Comparison of ENCODE assay signal across 1 cellular context in the genomic region with DNA sequence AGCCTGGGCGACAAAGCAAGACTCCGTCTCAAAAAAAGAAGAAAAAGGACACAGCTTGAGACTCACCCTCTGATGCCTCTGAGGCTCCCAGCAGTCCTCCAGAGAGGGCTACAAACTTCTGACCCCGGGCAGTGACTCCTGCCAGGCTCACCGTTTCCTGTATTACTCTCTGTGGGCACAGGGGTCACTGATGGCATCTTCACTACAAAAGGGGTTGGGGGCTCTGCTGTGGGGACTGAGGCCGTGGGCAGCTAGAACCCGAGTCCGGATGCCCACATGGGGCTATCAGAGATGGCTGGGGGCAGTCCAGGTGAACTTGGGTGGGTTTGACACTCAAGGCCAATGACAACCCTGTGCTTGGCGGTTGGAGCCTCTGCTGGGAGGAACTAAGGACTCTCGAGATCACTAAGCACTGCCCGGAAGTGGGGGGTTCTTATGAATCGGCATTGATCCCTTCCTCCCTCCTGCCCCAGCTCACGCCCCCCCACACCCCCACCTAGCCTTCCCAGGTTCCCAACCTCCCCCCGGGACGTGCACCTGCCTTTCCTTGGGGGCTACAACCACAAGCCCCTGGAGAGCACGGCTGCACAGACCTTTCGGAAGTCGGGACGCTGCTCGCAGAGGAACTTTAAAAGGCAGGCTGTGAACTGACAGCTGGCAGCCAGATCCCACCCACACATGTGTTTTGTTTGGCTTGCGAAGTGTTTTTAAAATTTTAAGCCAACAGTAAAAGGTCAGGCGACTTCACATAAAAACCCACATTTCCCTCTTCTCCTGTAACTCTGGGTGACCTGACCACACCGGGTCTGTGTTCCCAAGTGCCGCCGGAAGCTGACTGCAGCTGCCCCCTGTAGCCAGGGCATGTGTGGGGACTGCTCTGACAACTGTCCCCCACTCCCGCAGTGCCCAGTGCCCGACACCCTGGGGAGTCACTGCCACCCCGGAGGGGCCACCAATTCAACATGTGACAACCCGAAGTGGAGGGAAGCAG.
A peak's percentile ranks its signal among the peaks of the same experiment; 100 is the strongest.
TF ChIP-seq lines count a peak whose summit lies in the region.

No MANE protein-coding gene starts in this region.

TF ChIP-seq in GM12878, 131 proteins besides CTCF, POLR2A, EP300 and RAD21 (continued from another document):
- TF ChIP-seq, protein P1, sequence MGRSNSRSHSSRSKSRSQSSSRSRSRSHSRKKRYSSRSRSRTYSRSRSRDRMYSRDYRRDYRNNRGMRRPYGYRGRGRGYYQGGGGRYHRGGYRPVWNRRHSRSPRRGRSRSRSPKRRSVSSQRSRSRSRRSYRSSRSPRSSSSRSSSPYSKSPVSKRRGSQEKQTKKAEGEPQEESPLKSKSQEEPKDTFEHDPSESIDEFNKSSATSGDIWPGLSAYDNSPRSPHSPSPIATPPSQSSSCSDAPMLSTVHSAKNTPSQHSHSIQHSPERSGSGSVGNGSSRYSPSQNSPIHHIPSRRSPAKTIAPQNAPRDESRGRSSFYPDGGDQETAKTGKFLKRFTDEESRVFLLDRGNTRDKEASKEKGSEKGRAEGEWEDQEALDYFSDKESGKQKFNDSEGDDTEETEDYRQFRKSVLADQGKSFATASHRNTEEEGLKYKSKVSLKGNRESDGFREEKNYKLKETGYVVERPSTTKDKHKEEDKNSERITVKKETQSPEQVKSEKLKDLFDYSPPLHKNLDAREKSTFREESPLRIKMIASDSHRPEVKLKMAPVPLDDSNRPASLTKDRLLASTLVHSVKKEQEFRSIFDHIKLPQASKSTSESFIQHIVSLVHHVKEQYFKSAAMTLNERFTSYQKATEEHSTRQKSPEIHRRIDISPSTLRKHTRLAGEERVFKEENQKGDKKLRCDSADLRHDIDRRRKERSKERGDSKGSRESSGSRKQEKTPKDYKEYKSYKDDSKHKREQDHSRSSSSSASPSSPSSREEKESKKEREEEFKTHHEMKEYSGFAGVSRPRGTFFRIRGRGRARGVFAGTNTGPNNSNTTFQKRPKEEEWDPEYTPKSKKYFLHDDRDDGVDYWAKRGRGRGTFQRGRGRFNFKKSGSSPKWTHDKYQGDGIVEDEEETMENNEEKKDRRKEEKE (IDR thresholded peaks at IDR 0.05), result no peak
- no peak for TF ChIP-seq ZZZ3 (IDR thresholded peaks at IDR 0.05; ENCODE audit: control insufficient read depth, insufficient read length, low read depth)
- peak; percentile 48; the same call in 1 of the 2 replicates for TF ChIP-seq TCF3 (IDR thresholded peaks at IDR 0.05; ENCODE audit: borderline replicate concordance, insufficient read depth, low read depth, low read length)
- TF ChIP-seq SUPT20H (IDR thresholded peaks at IDR 0.05; ENCODE audit: borderline replicate concordance, control insufficient read depth, low read depth, low read length), result no peak
- TF ChIP-seq PAX8 (IDR thresholded peaks at IDR 0.05), result no peak
- TF ChIP-seq, protein P2, sequence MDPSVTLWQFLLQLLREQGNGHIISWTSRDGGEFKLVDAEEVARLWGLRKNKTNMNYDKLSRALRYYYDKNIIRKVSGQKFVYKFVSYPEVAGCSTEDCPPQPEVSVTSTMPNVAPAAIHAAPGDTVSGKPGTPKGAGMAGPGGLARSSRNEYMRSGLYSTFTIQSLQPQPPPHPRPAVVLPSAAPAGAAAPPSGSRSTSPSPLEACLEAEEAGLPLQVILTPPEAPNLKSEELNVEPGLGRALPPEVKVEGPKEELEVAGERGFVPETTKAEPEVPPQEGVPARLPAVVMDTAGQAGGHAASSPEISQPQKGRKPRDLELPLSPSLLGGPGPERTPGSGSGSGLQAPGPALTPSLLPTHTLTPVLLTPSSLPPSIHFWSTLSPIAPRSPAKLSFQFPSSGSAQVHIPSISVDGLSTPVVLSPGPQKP (IDR thresholded peaks at IDR 0.05; ENCODE audit: low read depth, low read length), result 0 out of 2 replicates have a peak, but pooled peaks have one; percentile 13
- TF ChIP-seq ATF7 (IDR thresholded peaks at IDR 0.05; ENCODE audit: low read depth), result 0 out of 2 replicates have a peak, but pooled peaks have one; percentile 37
- no peak for TF ChIP-seq CBX3 (IDR thresholded peaks at IDR 0.05; ENCODE audit: borderline replicate concordance, low read depth)
- TF ChIP-seq, protein P3, sequence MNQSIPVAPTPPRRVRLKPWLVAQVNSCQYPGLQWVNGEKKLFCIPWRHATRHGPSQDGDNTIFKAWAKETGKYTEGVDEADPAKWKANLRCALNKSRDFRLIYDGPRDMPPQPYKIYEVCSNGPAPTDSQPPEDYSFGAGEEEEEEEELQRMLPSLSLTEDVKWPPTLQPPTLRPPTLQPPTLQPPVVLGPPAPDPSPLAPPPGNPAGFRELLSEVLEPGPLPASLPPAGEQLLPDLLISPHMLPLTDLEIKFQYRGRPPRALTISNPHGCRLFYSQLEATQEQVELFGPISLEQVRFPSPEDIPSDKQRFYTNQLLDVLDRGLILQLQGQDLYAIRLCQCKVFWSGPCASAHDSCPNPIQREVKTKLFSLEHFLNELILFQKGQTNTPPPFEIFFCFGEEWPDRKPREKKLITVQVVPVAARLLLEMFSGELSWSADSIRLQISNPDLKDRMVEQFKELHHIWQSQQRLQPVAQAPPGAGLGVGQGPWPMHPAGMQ (IDR thresholded peaks at IDR 0.05; ENCODE audit: borderline replicate concordance), result no peak
- TF ChIP-seq, protein P4, sequence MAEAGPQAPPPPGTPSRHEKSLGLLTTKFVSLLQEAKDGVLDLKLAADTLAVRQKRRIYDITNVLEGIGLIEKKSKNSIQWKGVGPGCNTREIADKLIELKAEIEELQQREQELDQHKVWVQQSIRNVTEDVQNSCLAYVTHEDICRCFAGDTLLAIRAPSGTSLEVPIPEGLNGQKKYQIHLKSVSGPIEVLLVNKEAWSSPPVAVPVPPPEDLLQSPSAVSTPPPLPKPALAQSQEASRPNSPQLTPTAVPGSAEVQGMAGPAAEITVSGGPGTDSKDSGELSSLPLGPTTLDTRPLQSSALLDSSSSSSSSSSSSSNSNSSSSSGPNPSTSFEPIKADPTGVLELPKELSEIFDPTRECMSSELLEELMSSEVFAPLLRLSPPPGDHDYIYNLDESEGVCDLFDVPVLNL (IDR thresholded peaks at IDR 0.05; ENCODE audit: low read depth, low read length), result no peak
- no peak for TF ChIP-seq HDAC2 (IDR thresholded peaks at IDR 0.05)
- TF ChIP-seq ZNF622 (IDR thresholded peaks at IDR 0.05), result no peak
- no peak for TF ChIP-seq BACH1 (IDR thresholded peaks at IDR 0.05; ENCODE audit: borderline replicate concordance)
- no peak for TF ChIP-seq NFYA (IDR thresholded peaks at IDR 0.05; ENCODE audit: borderline replicate concordance, low read depth, low read length)
- no peak for TF ChIP-seq TAF1 (IDR thresholded peaks at IDR 0.05; ENCODE audit: borderline replicate concordance, low read depth, low read length)
- no peak for TF ChIP-seq SREBF2 (IDR thresholded peaks at IDR 0.05; ENCODE audit: low read length)
- peak; percentile 93 for TF ChIP-seq SIN3A (IDR thresholded peaks at IDR 0.05; ENCODE audit: low read depth, low read length)
- TF ChIP-seq REST (IDR thresholded peaks at IDR 0.05; ENCODE audit: low read depth, low read length), result no peak
- no peak for TF ChIP-seq ZNF24 (IDR thresholded peaks at IDR 0.05)
- TF ChIP-seq CEBPB (IDR thresholded peaks at IDR 0.05; ENCODE audit: borderline replicate concordance in 1 of 2, low read depth in 2 of 2, low read length in 2 of 2), result no peak
- TF ChIP-seq, protein P5, sequence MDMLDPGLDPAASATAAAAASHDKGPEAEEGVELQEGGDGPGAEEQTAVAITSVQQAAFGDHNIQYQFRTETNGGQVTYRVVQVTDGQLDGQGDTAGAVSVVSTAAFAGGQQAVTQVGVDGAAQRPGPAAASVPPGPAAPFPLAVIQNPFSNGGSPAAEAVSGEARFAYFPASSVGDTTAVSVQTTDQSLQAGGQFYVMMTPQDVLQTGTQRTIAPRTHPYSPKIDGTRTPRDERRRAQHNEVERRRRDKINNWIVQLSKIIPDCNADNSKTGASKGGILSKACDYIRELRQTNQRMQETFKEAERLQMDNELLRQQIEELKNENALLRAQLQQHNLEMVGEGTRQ (IDR thresholded peaks at IDR 0.05; ENCODE audit: borderline replicate concordance, low read depth, low read length), result no peak
